Comparison of ENCODE assay signal across 9 cellular contexts in the genomic region with DNA sequence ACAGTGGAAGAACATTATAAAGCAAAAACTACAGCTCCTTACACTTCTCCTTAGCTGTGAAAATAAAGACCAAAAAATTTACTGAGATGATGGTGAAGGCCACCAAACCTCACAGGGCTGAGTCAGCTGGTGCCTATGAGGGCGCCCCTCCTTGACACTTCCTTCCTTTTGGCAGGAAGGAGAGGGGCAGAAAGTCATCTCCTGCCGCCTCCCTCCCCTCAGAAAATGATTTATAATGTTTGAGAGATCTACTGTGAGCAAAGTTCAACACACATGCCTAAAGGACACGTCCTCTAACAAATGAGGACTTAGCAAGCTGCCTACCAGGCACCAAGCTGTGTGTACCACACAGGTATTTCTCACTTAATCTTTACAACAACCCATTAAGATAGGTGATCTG.
DNase-seq lines count a peak whose midpoint lies in the region; ATAC-seq, FAIRE-seq and TF ChIP-seq lines count a peak whose summit lies in the region.
"Had no signal": no experiment of that assay in that cellular context is flagged by ENCODE, and none has a peak within 500 bp of the region (broad histone marks: within the 10 kb centered on the region; RNA-seq: fewer than 3 reads in every experiment).

No MANE protein-coding gene starts in this region.

- no peaks in the 10 kb centered on the region for H3K27me3 Mint-ChIP-seq in activated CD4-positive, alpha-beta T cell treated with anti-CD3 and anti-CD28 coated beads, Interleukin-2, amount 10 ng/mL, durations not matched to agents 7 days and 5 days

- ATAC-seq in aorta (ENCODE audit: low FRiP score): no peak

- peaks cover 47% of the 10 kb centered on the region for H3K4me1 Mint-ChIP-seq in activated CD4-positive, alpha-beta T cell treated with anti-CD3 and anti-CD28 coated beads, Interleukin-2, amount 10 ng/mL, durations not matched to agents 7 days and 5 days

- no TSS peak for BruUV-seq in A673 (replicated peaks; lab: Mats Ljungman, UMichigan)

- peaks cover 29% of the 10 kb centered on the region for H3K36me3 Mint-ChIP-seq in activated CD4-positive, alpha-beta T cell treated with anti-CD3 and anti-CD28 coated beads, Interleukin-2, amount 10 ng/mL, durations not matched to agents 7 days and 5 days (ENCODE audit: low read depth)

- CTCF ChIA-PET in activated CD4-positive, alpha-beta T cell treated with anti-CD3 and anti-CD28 coated beads, Interleukin-2, amount 10 ng/mL, durations not matched to agents 7 days and 5 days (lab: Charles Lee): interaction anchor here (0.6 to 1.9 kb wide), 7 partner anchors 10 to 232 kb away, joined by 3 to 5 read pairs (median 3); no protein-coding TSS in a partner anchor
- CTCF ChIA-PET in A673 (lab: Charles Lee): no interaction called here

- H3K4me1 ChIP-seq in colonic mucosa (peaks cover 15% of the 10 kb centered on the region), aorta (ENCODE audit: control insufficient read depth in 1 of 2, insufficient read depth in 2 of 2, low read length in 2 of 2) (no peaks in the 10 kb centered on the region), A673 (ENCODE audit: insufficient read depth, low read length, poor library complexity, severe bottlenecking) (peaks cover 13% of the 10 kb centered on the region)

- 81 to 85% methylated on average over 3 of the region's 3 CpGs for WGBS in aorta, 2 donors
- 53 to 59% methylated on average over 3 of the region's 3 CpGs for WGBS in lower leg skin, 2 donors

- H3K9me3 Mint-ChIP-seq in activated CD4-positive, alpha-beta T cell treated with anti-CD3 and anti-CD28 coated beads, Interleukin-2, amount 10 ng/mL, durations not matched to agents 7 days and 5 days: peaks cover 20% of the 10 kb centered on the region

- no peak for DNase-seq in H54 (ENCODE audit: insufficient read length, low spot score)
- DNase-seq in activated CD4-positive, alpha-beta T cell treated with anti-CD3 and anti-CD28 coated beads, Interleukin-2, amount 10 ng/mL, durations not matched to agents 7 days and 5 days: peak; percentile 43
- DNase-seq in colonic mucosa: peak; percentile 41
- peak; percentile 26 for DNase-seq in stimulated activated CD8-positive, alpha-beta memory T cell treated with anti-CD3 and anti-CD28 coated beads, Interleukin-12 subunit alpha, Interleukin-12 subunit beta, amount 100 ng/mL, for 1 hour (ENCODE audit: low read depth)
- no peak for DNase-seq in NCI-H2227 treated with DMSO at 0.1 percent for 48 hours (lab: John Stamatoyannopoulos, UW)
- DNase-seq in aorta: no peak
- DNase-seq in A673 (ENCODE audit: low spot score): no peak
- no peak for DNase-seq in lower leg skin (ENCODE audit: low spot score in 2 of 2)

- H3K27ac ChIP-seq in colonic mucosa: peak overlapping the region; percentile 24
- no peak overlapping the region for H3K27ac ChIP-seq in aorta (ENCODE audit: low read depth in 1 of 2, low read length in 2 of 2)
- no peak overlapping the region for H3K27ac ChIP-seq in A673 (ENCODE audit: low read depth, low read length, poor library complexity, severe bottlenecking)

- TF ChIP-seq CTCF in colonic mucosa (IDR thresholded peaks at IDR 0.05): no peak
- TF ChIP-seq CTCF in A673 (conservative IDR thresholded peaks at IDR 0.05; ENCODE audit: low read depth, low read length): no peak
- TF ChIP-seq CTCF in lower leg skin (IDR thresholded peaks at IDR 0.05): no peak

- TF ChIP-seq POLR2A in H54 (IDR thresholded peaks at IDR 0.05; ENCODE audit: low read depth, low read length): no peak
- TF ChIP-seq POLR2A in lower leg skin (IDR thresholded peaks at IDR 0.05): no peak

- POLR2A ChIA-PET in activated CD4-positive, alpha-beta T cell treated with anti-CD3 and anti-CD28 coated beads, Interleukin-2, amount 10 ng/mL, durations not matched to agents 7 days and 5 days (lab: Charles Lee): no interaction called here
- POLR2A ChIA-PET in A673 (lab: Charles Lee; ENCODE audit: low non-redundant PET): no interaction called here

- H3K36me3 ChIP-seq in colonic mucosa: no peaks in the 10 kb centered on the region
- no peaks in the 10 kb centered on the region for H3K36me3 ChIP-seq in aorta (ENCODE audit: control insufficient read depth in 1 of 2, insufficient read depth in 2 of 2, low read length in 1 of 2)
- H3K36me3 ChIP-seq in A673 (ENCODE audit: insufficient read depth, low read length, poor library complexity, severe bottlenecking): no peaks in the 10 kb centered on the region

- H3K4me3 Mint-ChIP-seq in activated CD4-positive, alpha-beta T cell treated with anti-CD3 and anti-CD28 coated beads, Interleukin-2, amount 10 ng/mL, durations not matched to agents 7 days and 5 days: peak overlapping the region; percentile 22

- H3K9ac ChIP-seq in colonic mucosa (ENCODE audit: low read depth in 2 of 2, low read length in 2 of 2): no peak overlapping the region

- peak overlapping the region; percentile 73 for H3K27ac Mint-ChIP-seq in activated CD4-positive, alpha-beta T cell treated with anti-CD3 and anti-CD28 coated beads, Interleukin-2, amount 10 ng/mL, durations not matched to agents 7 days and 5 days

- no peaks in the 10 kb centered on the region for H3K27me3 ChIP-seq in colonic mucosa
- no peaks in the 10 kb centered on the region for H3K27me3 ChIP-seq in aorta (ENCODE audit: control insufficient read depth in 1 of 2, insufficient read depth in 2 of 2, low read length in 1 of 2)
- H3K27me3 ChIP-seq in A673 (replicated peaks; ENCODE audit: insufficient read depth, low read depth, low read length, poor library complexity): no peaks in the 10 kb centered on the region

- FAIRE-seq in H54 (lab: Jason Lieb, UNC): peak; percentile 58
- FAIRE-seq: GM12891 had no signal

- intact Hi-C loops in colonic mucosa (cut with DNase I) (no loop called here), aorta (cut with DNase I) (no loop called here), A673 (cut with micrococcal nuclease; ENCODE audit: unreplicated experiment) (loop anchor here (10.0 kb wide), 1 partner anchor 63 kb away; no protein-coding TSS in a partner anchor), lower leg skin (cut with DNase I; ENCODE audit: low total_unique reads) (no loop called here)

- H3K4me3 ChIP-seq in colonic mucosa: no peak overlapping the region
- no peak overlapping the region for H3K4me3 ChIP-seq in aorta (ENCODE audit: low read length in 2 of 2)
- no peak overlapping the region for H3K4me3 ChIP-seq in A673 (ENCODE audit: low read depth, low read length, poor library complexity, severe bottlenecking)
- no peak overlapping the region for H3K4me3 ChIP-seq in lower leg skin (ENCODE audit: low read depth, poor library complexity, severe bottlenecking)

- H3K9me3 ChIP-seq in colonic mucosa: no peaks in the 10 kb centered on the region
- no peaks in the 10 kb centered on the region for H3K9me3 ChIP-seq in aorta (ENCODE audit: control insufficient read depth, low read length)
- peaks cover 11% of the 10 kb centered on the region for H3K9me3 ChIP-seq in A673 (ENCODE audit: low read depth, low read length, poor library complexity, severe bottlenecking)

Comparison
In these comparisons a context has a peak if more than half of its experiments do, and no peak if none do; other contexts are left out.
1. DNase-seq: peak in activated CD4-positive, alpha-beta T cell treated with anti-CD3 and anti-CD28 coated beads, Interleukin-2, amount 10 ng/mL, durations not matched to agents 7 days and 5 days (single experiment), colonic mucosa (single experiment) and stimulated activated CD8-positive, alpha-beta memory T cell treated with anti-CD3 and anti-CD28 coated beads, Interleukin-12 subunit alpha, Interleukin-12 subunit beta, amount 100 ng/mL, for 1 hour (single experiment); none in H54 (single experiment), NCI-H2227 treated with DMSO at 0.1 percent for 48 hours (single experiment), aorta (0 of 2), A673 (single experiment) and lower leg skin (0 of 2).